2 cellular contexts compared by ENCODE assay signal in the genomic region with DNA sequence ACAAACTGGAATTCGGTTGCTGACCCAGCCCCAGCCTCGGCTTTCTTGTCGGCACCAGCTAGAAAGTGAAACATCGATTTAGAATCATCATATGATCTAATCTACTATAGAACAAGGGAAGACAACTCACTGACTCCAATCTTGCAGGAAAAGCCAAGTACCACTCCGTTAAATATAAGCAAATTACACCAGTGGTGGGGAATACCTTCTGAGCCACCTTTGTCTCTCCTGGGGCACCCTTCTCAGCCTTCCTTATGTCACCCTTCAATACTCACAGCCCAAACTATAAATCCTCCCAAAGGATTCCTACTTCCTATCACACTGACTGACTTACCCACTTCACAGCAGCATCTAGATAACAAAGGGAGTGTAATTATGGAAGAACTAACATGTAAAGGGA.
TF ChIP-seq lines count a peak whose summit lies in the region.

No MANE protein-coding gene starts in this region.

TF ChIP-seq in HEK293, 187 proteins besides CTCF, POLR2A, EP300 and RAD21:
- TF ChIP-seq SP7 (tag by site-specific recombination; IDR thresholded peaks at IDR 0.05) (peak; percentile 48; the same call in 1 of the 2 replicates), ZNF366 (tag by site-specific recombination; conservative IDR thresholded peaks at IDR 0.05) (no peak), KLF16 (tag by site-specific recombination; IDR thresholded peaks at IDR 0.05) (no peak), ZNF621 (tag by site-specific recombination; IDR thresholded peaks at IDR 0.05) (no peak), WT1 (tag by site-specific recombination; IDR thresholded peaks at IDR 0.05) (peak; percentile 33; the same call in 1 of the 2 replicates), ZNF391 (tag by site-specific recombination; IDR thresholded peaks at IDR 0.05; ENCODE audit: borderline replicate concordance, low read depth) (no peak)
- TF ChIP-seq, protein P1, sequence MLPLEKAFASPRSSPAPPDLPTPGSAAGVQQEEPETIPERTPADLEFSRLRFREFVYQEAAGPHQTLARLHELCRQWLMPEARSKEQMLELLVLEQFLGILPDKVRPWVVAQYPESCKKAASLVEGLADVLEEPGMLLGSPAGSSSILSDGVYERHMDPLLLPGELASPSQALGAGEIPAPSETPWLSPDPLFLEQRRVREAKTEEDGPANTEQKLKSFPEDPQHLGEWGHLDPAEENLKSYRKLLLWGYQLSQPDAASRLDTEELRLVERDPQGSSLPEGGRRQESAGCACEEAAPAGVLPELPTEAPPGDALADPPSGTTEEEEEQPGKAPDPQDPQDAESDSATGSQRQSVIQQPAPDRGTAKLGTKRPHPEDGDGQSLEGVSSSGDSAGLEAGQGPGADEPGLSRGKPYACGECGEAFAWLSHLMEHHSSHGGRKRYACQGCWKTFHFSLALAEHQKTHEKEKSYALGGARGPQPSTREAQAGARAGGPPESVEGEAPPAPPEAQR (tag by site-specific recombination; IDR thresholded peaks at IDR 0.05), result no peak

TF ChIP-seq in GM12878, 131 proteins besides CTCF, POLR2A, EP300 and RAD21:
- TF ChIP-seq ATF7 (IDR thresholded peaks at IDR 0.05; ENCODE audit: low read depth) (no peak), POLR2AphosphoS5 (IDR thresholded peaks at IDR 0.05; ENCODE audit: low read length) (0 out of 2 replicates have a peak, but pooled peaks have one; percentile 20)
